ENCODE assay signal across 9 cellular contexts in the genomic region with DNA sequence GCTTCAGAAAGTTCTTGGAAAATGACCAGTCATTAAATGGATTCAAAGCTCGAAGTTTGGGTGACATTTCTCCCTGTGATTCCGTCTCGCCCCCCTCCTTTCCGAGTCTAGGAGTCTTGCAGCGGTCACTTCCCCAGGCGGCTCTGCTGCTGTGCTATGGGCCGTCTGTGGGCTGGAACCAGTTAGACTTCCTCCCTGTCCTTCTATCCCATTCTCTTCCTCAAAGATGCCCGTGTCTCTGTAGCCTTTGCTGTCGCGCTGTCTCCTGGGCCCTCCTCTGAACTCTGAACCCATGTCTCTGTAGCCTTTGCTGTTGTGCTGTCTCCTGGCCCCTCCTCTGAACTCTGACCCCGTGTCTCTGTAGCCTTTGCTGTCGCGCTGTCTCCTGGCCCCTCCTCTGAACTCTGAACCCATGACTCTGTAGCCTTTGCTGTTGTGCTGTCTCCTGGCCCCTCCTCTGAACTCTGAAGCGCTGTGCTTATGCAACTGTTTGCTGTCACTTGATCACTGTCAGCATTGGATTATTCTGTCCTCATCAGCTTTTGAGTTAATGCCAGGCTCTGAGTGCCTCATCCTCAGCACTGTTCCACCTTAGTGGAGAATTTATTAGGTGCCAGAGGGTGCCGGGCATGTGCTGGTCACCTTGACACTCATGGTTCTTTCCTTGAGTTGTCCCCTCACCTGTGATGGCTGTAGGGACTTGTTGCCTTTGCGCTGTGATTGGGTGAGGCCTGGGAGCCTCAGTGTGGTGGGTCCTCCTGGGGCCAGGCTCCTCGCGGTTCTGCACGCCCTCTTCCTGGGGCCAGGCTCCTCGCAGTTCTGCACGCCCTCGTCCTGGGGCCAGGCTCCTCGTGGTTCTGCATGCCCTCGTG.
DNase-seq lines count a peak whose midpoint lies in the region; ATAC-seq and TF ChIP-seq lines count a peak whose summit lies in the region.
"Had no signal": no experiment of that assay in that cellular context is flagged by ENCODE, and none has a peak within 500 bp of the region (broad histone marks: within the 10 kb centered on the region; RNA-seq: fewer than 3 reads in every experiment).

No MANE protein-coding gene starts in this region.

- peaks cover 21% of the 10 kb centered on the region for H3K36me3 Mint-ChIP-seq in endodermal cell (ENCODE audit: low read depth)

- no peak overlapping the region for H3K4me3 Mint-ChIP-seq in endodermal cell

- H3K4me3 ChIP-seq in AG04450 (ENCODE audit: low read depth, low read length) (no peak overlapping the region), endodermal cell (ENCODE audit: low read length) (no peak overlapping the region), mucosa of rectum (ENCODE audit: low read length in 2 of 2) (no peak overlapping the region)

- no peaks in the 10 kb centered on the region for H3K4me1 ChIP-seq in endodermal cell (ENCODE audit: control insufficient read depth, insufficient read depth, low read length)
- H3K4me1 ChIP-seq in mucosa of rectum (ENCODE audit: control insufficient read depth in 2 of 2, insufficient read depth in 2 of 2, low read length in 2 of 2) = peaks cover 13 to 15% of the 10 kb centered on the region in 2 donors

- POLR2A ChIA-PET in AG04450 (lab: Yijun Ruan, JAX) = interaction anchor here (0.6 to 0.7 kb wide), 2 partner anchors 10 to 11 kb away, joined by 3 read pairs; no protein-coding TSS in a partner anchor

- peak overlapping the region; percentile 89 for H3K27ac ChIP-seq in AG04450 (ENCODE audit: low read depth, low read length)
- peak overlapping the region; percentile 53 for H3K27ac ChIP-seq in endodermal cell (ENCODE audit: low read depth, low read length)
- peak overlapping the region; percentile 70 to 83 for H3K27ac ChIP-seq in mucosa of rectum (ENCODE audit: low read depth in 2 of 2, low read length in 2 of 2)

- TF ChIP-seq CTCF in AG04450 (IDR thresholded peaks at IDR 0.05; ENCODE audit: low read depth, low read length) (no peak), endodermal cell (conservative IDR thresholded peaks at IDR 0.05) (no peak)

- no peak for ATAC-seq in GM21381 (IDR thresholded peaks at IDR 0.05; ENCODE audit: unreplicated experiment)

- 87 to 90% methylated on average over 18 to 24 of the region's 24 CpGs for WGBS in endodermal cell (ENCODE audit: insufficient coverage in 1 of 2, insufficient read length in 1 of 2), 2 experiments

- CTCF ChIA-PET in AG04450 (lab: Charles Lee) = no interaction called here

- H3K9me3 ChIP-seq in AG04450 (ENCODE audit: control insufficient read depth, insufficient read depth, low read length) (peaks cover 3% of the 10 kb centered on the region; the same call in 1 of the 2 replicates), endodermal cell (ENCODE audit: control insufficient read depth, low read length) (no peaks in the 10 kb centered on the region), mucosa of rectum (ENCODE audit: control insufficient read depth in 2 of 2, low read length in 2 of 2) (no peaks in the 10 kb centered on the region)

- H3K4me1 Mint-ChIP-seq in endodermal cell = peaks cover 8% of the 10 kb centered on the region

- H3K9ac ChIP-seq in endodermal cell (ENCODE audit: extremely low read depth, low read length, poor library complexity, severe bottlenecking) (no peak overlapping the region), mucosa of rectum (ENCODE audit: low read depth in 1 of 2, low read length in 2 of 2) (peak overlapping the region in 1 of 2 donors; percentile 9)

- H3K9me3 Mint-ChIP-seq in endodermal cell = no peaks in the 10 kb centered on the region

- peaks cover 8% of the 10 kb centered on the region for H3K36me3 ChIP-seq in endodermal cell (ENCODE audit: control insufficient read depth, insufficient read depth, low read length)
- H3K36me3 ChIP-seq in mucosa of rectum (ENCODE audit: control insufficient read depth in 2 of 2, insufficient read depth in 2 of 2, low read length in 2 of 2) = no peaks in the 10 kb centered on the region

- no peak for DNase-seq in AG04450 (ENCODE audit: low read depth, low spot score)
- DNase-seq in MV-4-11 (lab: John Stamatoyannopoulos, UW) = peak; percentile 57
- peak; percentile 49 for DNase-seq in endodermal cell
- no peak for DNase-seq in stimulated activated CD4-positive, alpha-beta T cell treated with anti-CD3 and anti-CD28 coated beads, Interleukin-4, amount 100 ng/mL, for 1 hour
- DNase-seq in NCI-H226 = no peak
- no peak for DNase-seq in activated naive CD4-positive, alpha-beta T cell treated with Interleukin-2 at 50 U/mL for 16 hours
- DNase-seq: effector CD8-positive, alpha-beta T cell had no signal

- H3K27me3 ChIP-seq in AG04450 (ENCODE audit: control insufficient read depth, insufficient read depth, low read length) = no peaks in the 10 kb centered on the region
- H3K27me3 ChIP-seq in endodermal cell (ENCODE audit: control insufficient read depth, insufficient read depth, low read length, poor library complexity, severe bottlenecking) = no peaks in the 10 kb centered on the region
- no peaks in the 10 kb centered on the region for H3K27me3 ChIP-seq in mucosa of rectum (ENCODE audit: control insufficient read depth in 2 of 2, insufficient read depth in 2 of 2, low read length in 2 of 2)

- H3K27me3 Mint-ChIP-seq in endodermal cell (ENCODE audit: insufficient read depth) = no peaks in the 10 kb centered on the region

- peak overlapping the region; percentile 72 for H3K27ac Mint-ChIP-seq in endodermal cell

Comparison
In these comparisons a context has a peak if more than half of its experiments do, and no peak if none do; other contexts are left out.
1. DNase-seq: peak in MV-4-11 (single experiment) and endodermal cell (single experiment); none in AG04450 (single experiment), stimulated activated CD4-positive, alpha-beta T cell treated with anti-CD3 and anti-CD28 coated beads, Interleukin-4, amount 100 ng/mL, for 1 hour (single experiment), NCI-H226 (single experiment) and activated naive CD4-positive, alpha-beta T cell treated with Interleukin-2 at 50 U/mL for 16 hours (single experiment).
2. Peak in every context shown above with its lines, with median percentiles within 50 percentile points of each other: H3K27ac ChIP-seq.